ENCODE assay signal across 14 cellular contexts in genomic region chr16:66706506-66706880, GRCh38. TPM values are rescaled to one million over a fixed set of nuclear protein-coding genes. Genes with fewer than 3 reads are reported as not detected.
A peak's percentile ranks its signal among the peaks of the same experiment; 100 is the strongest.
DNase-seq lines count a peak whose midpoint lies in the region; ATAC-seq, FAIRE-seq and TF ChIP-seq lines count a peak whose summit lies in the region.
"Had no signal": no experiment of that assay in that cellular context is flagged by ENCODE, and none has a peak within 500 bp of the region (broad histone marks: within the 10 kb centered on the region; RNA-seq: fewer than 3 reads in every experiment).

No MANE protein-coding gene starts in this region.

- H3K4me1 Mint-ChIP-seq in Caco-2 (ENCODE audit: low read depth, unreplicated experiment) = no peaks in the 10 kb centered on the region
- H3K4me1 Mint-ChIP-seq: activated B cell treated with CpG ODN at 0.5 μM for 24 hours; naive thymus-derived CD8-positive, alpha-beta T cell had no signal

- WGBS in IMR-90 (ENCODE audit: extremely low coverage in 2 of 2, insufficient read length in 1 of 2), 2 experiments = 69% methylated on average over 4 of the region's 8 CpGs; no CpG with 5 or more reads in 1 of the 2 experiments
- 48% methylated on average over 8 of the region's 8 CpGs for WGBS in HepG2 (ENCODE audit: low lambda C conversion rate)
- 80% methylated on average over 8 of the region's 8 CpGs for WGBS in smooth muscle cell (ENCODE audit: low lambda C conversion rate)

- peak overlapping the region; percentile 15; the same call in 1 of the 2 replicates for H4K5ac ChIP-seq in IMR-90 (ENCODE audit: low read depth, low read length)

- H2AFZ ChIP-seq in IMR-90 (replicated peaks; ENCODE audit: low read length, poor library complexity) = peak overlapping the region; percentile 66
- no peak overlapping the region for H2AFZ ChIP-seq in HepG2 (ENCODE audit: low read length)
- H2AFZ ChIP-seq in smooth muscle cell (ENCODE audit: low read depth) = no peak overlapping the region

- no peak overlapping the region for H2BK15ac ChIP-seq in IMR-90 (ENCODE audit: low read depth, low read length)

- H3K79me2 ChIP-seq in HepG2 (ENCODE audit: insufficient read depth, low read length) (no peaks in the 10 kb centered on the region), smooth muscle cell (ENCODE audit: low read depth) (no peaks in the 10 kb centered on the region)

- CTCF ChIA-PET in IMR-90 (lab: Yijun Ruan, JAX) (no interaction called here), HepG2 (lab: Yijun Ruan, JAX; ENCODE audit: low intra/inter-chr PET ratio, low total read pairs) (no interaction called here), Caco-2 (lab: Charles Lee) (no interaction called here)

- H4K8ac ChIP-seq in IMR-90 (ENCODE audit: low read depth in 2 of 2, low read length in 2 of 2) = peak overlapping the region in 1 of 2 experiments; percentile 63; a peak in 1 of 4 replicates

- H3K9me3 ChIP-seq in IMR-90 (ENCODE audit: control insufficient read depth, insufficient read depth, low read length) (no peaks in the 10 kb centered on the region), HepG2 (ENCODE audit: low read length) (no peaks in the 10 kb centered on the region), smooth muscle cell (replicated peaks; ENCODE audit: low read depth) (no peaks in the 10 kb centered on the region), Caco-2 (no peaks in the 10 kb centered on the region)

- no peak overlapping the region; the same call in 1 of the 2 replicates for H3K23ac ChIP-seq in IMR-90 (ENCODE audit: low read depth, low read length)

- H3K18ac ChIP-seq in IMR-90 (ENCODE audit: low read depth, low read length) = peak overlapping the region; percentile 10; the same call in 1 of the 2 replicates

- no peak overlapping the region for H2BK5ac ChIP-seq in IMR-90 (ENCODE audit: low read depth, low read length, poor library complexity, severe bottlenecking)

- TF ChIP-seq POLR2A in IMR-90 (IDR thresholded peaks at IDR 0.05; ENCODE audit: low read depth, low read length) = no peak
- TF ChIP-seq POLR2A in HepG2 (IDR thresholded peaks at IDR 0.05; ENCODE audit: insufficient read depth in 1 of 2, low read depth in 2 of 2, low read length in 2 of 2) = no peak

- H2AK9ac ChIP-seq in IMR-90 (replicated peaks; ENCODE audit: low read depth, low read length, poor library complexity) = peak overlapping the region; percentile 3

- H3K27ac Mint-ChIP-seq in Caco-2 (ENCODE audit: unreplicated experiment) = no peak overlapping the region
- H3K27ac Mint-ChIP-seq: activated B cell treated with CpG ODN at 0.5 μM for 24 hours had no signal

- H3K36me3 Mint-ChIP-seq in Caco-2 (ENCODE audit: insufficient read depth, unreplicated experiment) = no peaks in the 10 kb centered on the region
- H3K36me3 Mint-ChIP-seq: naive thymus-derived CD8-positive, alpha-beta T cell had no signal

- H3K4ac ChIP-seq in IMR-90 (ENCODE audit: low read depth, low read length) = peak overlapping the region; percentile 60

- H4K20me1 ChIP-seq in IMR-90 (ENCODE audit: insufficient read depth, low read length) = no peaks in the 10 kb centered on the region
- H4K20me1 ChIP-seq in HepG2 (ENCODE audit: insufficient read depth, low read length) = no peaks in the 10 kb centered on the region
- no peaks in the 10 kb centered on the region for H4K20me1 ChIP-seq in smooth muscle cell (ENCODE audit: low read depth)
- H4K20me1 ChIP-seq: BLaER1 had no signal

- H4K91ac ChIP-seq in IMR-90 (ENCODE audit: insufficient read depth, low read depth, low read length) = peak overlapping the region; percentile 23

- BruUV-seq in IMR-90 (replicated peaks; lab: Mats Ljungman, UMichigan) (no TSS peak), HepG2 (replicated peaks; lab: Mats Ljungman, UMichigan) (no TSS peak), Caco-2 (replicated peaks; lab: Mats Ljungman, UMichigan) (no TSS peak)

- no peaks in the 10 kb centered on the region for H3K27me3 Mint-ChIP-seq in Caco-2 (ENCODE audit: insufficient read depth, unreplicated experiment)

- TF ChIP-seq CTCF in IMR-90 (conservative IDR thresholded peaks at IDR 0.05; ENCODE audit: low read depth, low read length) = no peak
- TF ChIP-seq CTCF in HepG2 (CRISPR knock-in tag; IDR thresholded peaks at IDR 0.05) = no peak
- TF ChIP-seq CTCF in smooth muscle cell (IDR thresholded peaks at IDR 0.05; ENCODE audit: borderline replicate concordance, insufficient read depth, poor library complexity, severe bottlenecking) = no peak
- TF ChIP-seq CTCF in Caco-2 (IDR thresholded peaks at IDR 0.05; ENCODE audit: insufficient read depth in 1 of 2, low read depth in 1 of 2, low read length in 1 of 2, severe bottlenecking in 1 of 2, unreplicated experiment in 1 of 2) = no peak

- no peak overlapping the region for H3K4me3 Mint-ChIP-seq in Caco-2 (ENCODE audit: unreplicated experiment)
- H3K4me3 Mint-ChIP-seq: activated B cell treated with CpG ODN at 0.5 μM for 24 hours; naive thymus-derived CD8-positive, alpha-beta T cell had no signal

- TF ChIP-seq EP300 in HepG2 (IDR thresholded peaks at IDR 0.05; ENCODE audit: low read depth in 2 of 2, low read length in 2 of 2) (no peak), HepG2 (CRISPR knock-in tag; IDR thresholded peaks at IDR 0.05; ENCODE audit: borderline replicate concordance) (no peak)

- H3K4me2 ChIP-seq in IMR-90 (ENCODE audit: low read depth, low read length) = no peak overlapping the region
- 0 out of 2 replicates have a peak overlapping the region, but pooled peaks have one; percentile 4 for H3K4me2 ChIP-seq in HepG2 (ENCODE audit: low read depth, low read length)
- H3K4me2 ChIP-seq in smooth muscle cell = no peak overlapping the region
- H3K4me2 ChIP-seq: BLaER1 had no signal

- intact Hi-C loops in IMR-90 (cut with micrococcal nuclease) = no loop called here
- intact Hi-C loops in HepG2 (cut with micrococcal nuclease; ENCODE audit: unreplicated experiment) = no loop called here
- intact Hi-C loops in Caco-2 (cut with micrococcal nuclease; ENCODE audit: unreplicated experiment) = no loop called here

- H3K9me1 ChIP-seq in IMR-90 (ENCODE audit: insufficient read depth, low read length) = 0 out of 2 replicates have a peak, but pooled peaks cover 4% of the 10 kb centered on the region

- peaks cover 8% of the 10 kb centered on the region for H3F3A ChIP-seq in smooth muscle cell (ENCODE audit: low read depth)

- peak overlapping the region; percentile 26; the same call in 1 of the 2 replicates for H2BK20ac ChIP-seq in IMR-90 (ENCODE audit: low read depth, low read length)

- peak overlapping the region; percentile 55 for H3K14ac ChIP-seq in IMR-90 (replicated peaks; ENCODE audit: low read depth, low read length)

- no peak for ATAC-seq in IMR-90 (ENCODE audit: low read depth)
- peak; percentile 16; the same call in 2 of the 3 replicates for ATAC-seq in HepG2
- ATAC-seq in GM19324 (IDR thresholded peaks at IDR 0.05; ENCODE audit: low FRiP score, unreplicated experiment) = no peak
- ATAC-seq: naive thymus-derived CD8-positive, alpha-beta T cell had no signal

- H3K4me3 ChIP-seq in IMR-90 (ENCODE audit: insufficient read depth, low read depth, low read length) (no peak overlapping the region), HepG2 (replicated peaks in 1 of 3; ENCODE audit: insufficient read depth in 1 of 3, low read depth in 2 of 3, low read length in 3 of 3) (no peak overlapping the region), smooth muscle cell (no peak overlapping the region), Caco-2 (ENCODE audit: low read depth, low read length) (no peak overlapping the region)
- H3K4me3 ChIP-seq: BLaER1 had no signal

- H3K27me3 ChIP-seq in IMR-90 (ENCODE audit: control insufficient read depth, insufficient read depth, low read length) (no peaks in the 10 kb centered on the region), HepG2 (ENCODE audit: control insufficient read depth in 1 of 2, insufficient read depth in 2 of 2, low read length in 2 of 2) (peaks cover 0 to 20% of the 10 kb centered on the region in 2 experiments; a peak in 2 of 5 replicates), smooth muscle cell (ENCODE audit: low read depth) (no peaks in the 10 kb centered on the region), Caco-2 (replicated peaks; ENCODE audit: control insufficient read depth, insufficient read depth, low read length) (no peaks in the 10 kb centered on the region)
- H3K27me3 ChIP-seq: BLaER1 had no signal

- peak overlapping the region; percentile 20; the same call in 1 of the 2 replicates for H2AK5ac ChIP-seq in IMR-90 (ENCODE audit: low read depth, low read length)

- no peaks in the 10 kb centered on the region for H3K79me1 ChIP-seq in IMR-90 (ENCODE audit: low read depth in 1 of 2, low read length in 2 of 2)

- no peak for DNase-seq in IMR-90
- DNase-seq in HepG2 (ENCODE audit: low spot score) = no peak
- no peak for DNase-seq in smooth muscle cell (lab: John Stamatoyannopoulos, UW; ENCODE audit: unreplicated experiment)
- no peak for DNase-seq in Caco-2
- no peak for DNase-seq in DMS 273 treated with DMSO at 0.1 percent for 48 hours (lab: John Stamatoyannopoulos, UW)
- no peak for DNase-seq in AG20443 (ENCODE audit: low spot score)
- DNase-seq: activated B cell treated with CpG ODN at 0.5 μM for 24 hours; erythroblast; naive thymus-derived CD8-positive, alpha-beta T cell; NCI-H1092; NCI-H510A had no signal

- no peak overlapping the region for H3K56ac ChIP-seq in IMR-90 (ENCODE audit: extremely low read depth, insufficient read depth, low read length)

- H3K36me3 ChIP-seq in IMR-90 (ENCODE audit: control insufficient read depth, insufficient read depth, low read length) (no peaks in the 10 kb centered on the region), HepG2 (replicated peaks in 1 of 2; ENCODE audit: control insufficient read depth in 1 of 2, insufficient read depth in 2 of 2, low read length in 2 of 2) (no peaks in the 10 kb centered on the region), smooth muscle cell (ENCODE audit: low read depth) (no peaks in the 10 kb centered on the region), Caco-2 (ENCODE audit: control insufficient read depth, insufficient read depth, low read length) (no peaks in the 10 kb centered on the region)
- H3K36me3 ChIP-seq: BLaER1 had no signal

- H3K4me1 ChIP-seq in IMR-90 (ENCODE audit: control insufficient read depth, insufficient read depth, low read length) (peaks cover 4% of the 10 kb centered on the region), HepG2 (ENCODE audit: insufficient read depth, low read length) (0 out of 2 replicates have a peak, but pooled peaks cover 7% of the 10 kb centered on the region), smooth muscle cell (ENCODE audit: low read depth) (peaks cover 5% of the 10 kb centered on the region), Caco-2 (no peaks in the 10 kb centered on the region)

- H3K9me3 Mint-ChIP-seq in Caco-2 (ENCODE audit: unreplicated experiment) = no peaks in the 10 kb centered on the region
- H3K9me3 Mint-ChIP-seq: activated B cell treated with CpG ODN at 0.5 μM for 24 hours; naive thymus-derived CD8-positive, alpha-beta T cell had no signal

- no peak overlapping the region for H3K9ac ChIP-seq in IMR-90 (ENCODE audit: low read depth, low read length)
- no peak overlapping the region for H3K9ac ChIP-seq in HepG2 (ENCODE audit: insufficient read depth, low read depth, low read length)
- H3K9ac ChIP-seq in smooth muscle cell (ENCODE audit: low read depth) = no peak overlapping the region
- H3K9ac ChIP-seq: BLaER1 had no signal

- H3K27ac ChIP-seq in IMR-90 (ENCODE audit: insufficient read depth, low read length) = no peak overlapping the region
- peak overlapping the region; percentile 71 for H3K27ac ChIP-seq in cingulate gyrus (ENCODE audit: low read depth, low read length)
- no peak overlapping the region for H3K27ac ChIP-seq in HepG2 (ENCODE audit: extremely low read length, insufficient read depth, low read length)
- H3K27ac ChIP-seq in smooth muscle cell (ENCODE audit: low read depth) = peak overlapping the region; percentile 23
- H3K27ac ChIP-seq: BLaER1 had no signal

- peak overlapping the region; percentile 41; the same call in 1 of the 2 replicates for H2BK120ac ChIP-seq in IMR-90 (ENCODE audit: low read depth, low read length)

- POLR2A ChIA-PET in IMR-90 (lab: Charles Lee; ENCODE audit: unreplicated experiment) = no interaction called here
- POLR2A ChIA-PET in HepG2 (lab: Yijun Ruan, JAX) = no interaction called here
- POLR2A ChIA-PET in Caco-2 (lab: Charles Lee) = no interaction called here

- no peak for FAIRE-seq in HepG2 (lab: Jason Lieb, UNC)

- in situ Hi-C loops in IMR-90 (cut with MboI; ENCODE audit: low sequenced_read_pairs) (no loop called here), HepG2 (cut with HindIII; ENCODE audit: extremely low pct_ligation_motif_present, low pct_unique_long_range_greater_than_20kb) (no loop called here)

- dilution Hi-C loops in IMR-90 (cut with HindIII; ENCODE audit: low sequenced_read_pairs, unreplicated experiment) = no loop called here

- TF ChIP-seq RAD21 in IMR-90 (IDR thresholded peaks at IDR 0.05; ENCODE audit: low read length) (no peak), HepG2 (CRISPR knock-in tag; IDR thresholded peaks at IDR 0.05) (no peak)

RNA-seq across cellular contexts. Expression of gene CMTM4, which starts 9.9 kb away (rescaled TPM):
- total RNA-seq in IMR-90 (2012; rRNA removed) (14.5 and 15.8 TPM in 2 replicates), HepG2 (2016; rRNA removed; fragmentation: Illumina TruSeq; extraction: Trizol) (32.0 and 44.1 TPM in 2 replicates), smooth muscle cell (25.2 and 27.0 TPM in 2 replicates), Caco-2 (2022) (106 and 108 TPM in 2 replicates)
- polyA plus RNA-seq in IMR-90 (2012; rRNA removed) (8.3 and 9.0 TPM in 2 replicates), HepG2 (2011; rRNA removed) (36.3 and 41.3 TPM in 2 replicates), smooth muscle cell (7.2 and 9.2 TPM in 2 replicates)
- 6.4 and 6.6 TPM in 2 replicates for polyA plus RNA-seq in IMR-90 (2012; cell fraction: cytosol; rRNA removed)
- polyA plus RNA-seq in IMR-90 (2012; cell fraction: nucleus; rRNA removed; ENCODE audit: low replicate concordance) = 9.1 and 16.7 TPM in 2 replicates
- 10.6 and 12.8 TPM in 2 replicates for total RNA-seq in HepG2 (2016; cell fraction: cytosol; rRNA removed; fragmentation: Illumina TruSeq; extraction: Trizol; ENCODE audit: low read depth)
- total RNA-seq in HepG2 (2016; cell fraction: insoluble cytoplasmic fraction; rRNA removed; fragmentation: Illumina TruSeq; extraction: Trizol) = 32.2 and 42.2 TPM in 2 replicates
- 27.4 and 28.5 TPM in 2 replicates for total RNA-seq in HepG2 (2016; cell fraction: membrane; rRNA removed; fragmentation: Illumina TruSeq; extraction: Trizol)
- 32.4 and 32.8 TPM in 2 replicates for total RNA-seq in HepG2 (2016; cell fraction: nucleus; rRNA removed; fragmentation: Illumina TruSeq; extraction: Trizol)
- polyA plus RNA-seq in HepG2 (2011; cell fraction: cytosol; rRNA removed) = 38.1 and 43.4 TPM in 2 replicates
- 45.0 and 48.2 TPM in 2 replicates for polyA plus RNA-seq in HepG2 (2011; cell fraction: nucleus; rRNA removed)
- 30.6 and 31.6 TPM in 2 replicates for polyA plus RNA-seq in HepG2 (2012)
- 3.9 and 4.5 TPM in 2 replicates for polyA plus RNA-seq in HepG2 (2016; cell fraction: cytosol; fragmentation: Illumina TruSeq; extraction: Trizol; ENCODE audit: low read depth)
- polyA plus RNA-seq in HepG2 (2016; cell fraction: insoluble cytoplasmic fraction; fragmentation: Illumina TruSeq; extraction: Trizol; ENCODE audit: low read depth) = 29.5 and 30.3 TPM in 2 replicates
- 10.0 and 11.3 TPM in 2 replicates for polyA plus RNA-seq in HepG2 (2016; cell fraction: membrane; fragmentation: Illumina TruSeq; extraction: Trizol; ENCODE audit: low read depth)
- polyA plus RNA-seq in HepG2 (2016; cell fraction: nucleus; fragmentation: Illumina TruSeq; extraction: Trizol; ENCODE audit: insufficient read depth, low read depth) = 32.1 and 32.5 TPM in 2 replicates
- polyA minus RNA-seq in HepG2 (2011; rRNA and poly(A)+ RNA removed; ENCODE audit: low replicate concordance) = 61.0 and 116 TPM in 2 replicates
- polyA minus RNA-seq in HepG2 (2011; cell fraction: cytosol; rRNA and poly(A)+ RNA removed) = 47.2 and 48.9 TPM in 2 replicates
- polyA minus RNA-seq in HepG2 (2011; cell fraction: nucleus; rRNA and poly(A)+ RNA removed) = 31.5 and 35.9 TPM in 2 replicates

RNA-seq across cellular contexts. Expression of gene DYNC1LI2, which starts 44.9 kb away (rescaled TPM):
- total RNA-seq in IMR-90 (2012; rRNA removed) (88.4 and 98.9 TPM in 2 replicates), HepG2 (2016; rRNA removed; fragmentation: Illumina TruSeq; extraction: Trizol) (107 and 135 TPM in 2 replicates), smooth muscle cell (74.1 and 101 TPM in 2 replicates), Caco-2 (2022) (180 and 182 TPM in 2 replicates)
- polyA plus RNA-seq in IMR-90 (2012; rRNA removed) (54.2 and 65.3 TPM in 2 replicates), HepG2 (2011; rRNA removed) (65.5 and 67.7 TPM in 2 replicates), smooth muscle cell (90.8 and 134 TPM in 2 replicates)
- 132 and 238 TPM in 2 replicates for polyA plus RNA-seq in IMR-90 (2012; cell fraction: cytosol; rRNA removed)
- 144 and 334 TPM in 2 replicates for polyA plus RNA-seq in IMR-90 (2012; cell fraction: nucleus; rRNA removed; ENCODE audit: low replicate concordance)
- total RNA-seq in HepG2 (2016; cell fraction: cytosol; rRNA removed; fragmentation: Illumina TruSeq; extraction: Trizol; ENCODE audit: low read depth) = 18.2 and 20.0 TPM in 2 replicates
- 109 and 139 TPM in 2 replicates for total RNA-seq in HepG2 (2016; cell fraction: insoluble cytoplasmic fraction; rRNA removed; fragmentation: Illumina TruSeq; extraction: Trizol)
- total RNA-seq in HepG2 (2016; cell fraction: membrane; rRNA removed; fragmentation: Illumina TruSeq; extraction: Trizol) = 25.6 and 31.6 TPM in 2 replicates
- total RNA-seq in HepG2 (2016; cell fraction: nucleus; rRNA removed; fragmentation: Illumina TruSeq; extraction: Trizol) = 194 and 230 TPM in 2 replicates
- polyA plus RNA-seq in HepG2 (2011; cell fraction: cytosol; rRNA removed) = 30.2 and 40.7 TPM in 2 replicates
- polyA plus RNA-seq in HepG2 (2011; cell fraction: nucleus; rRNA removed) = 210 and 219 TPM in 2 replicates
- 57.1 and 65.5 TPM in 2 replicates for polyA plus RNA-seq in HepG2 (2012)
- polyA plus RNA-seq in HepG2 (2016; cell fraction: cytosol; fragmentation: Illumina TruSeq; extraction: Trizol; ENCODE audit: low read depth) = 3.3 and 3.7 TPM in 2 replicates
- 68.8 and 69.0 TPM in 2 replicates for polyA plus RNA-seq in HepG2 (2016; cell fraction: insoluble cytoplasmic fraction; fragmentation: Illumina TruSeq; extraction: Trizol; ENCODE audit: low read depth)
- 9.8 and 12.1 TPM in 2 replicates for polyA plus RNA-seq in HepG2 (2016; cell fraction: membrane; fragmentation: Illumina TruSeq; extraction: Trizol; ENCODE audit: low read depth)
- 329 and 373 TPM in 2 replicates for polyA plus RNA-seq in HepG2 (2016; cell fraction: nucleus; fragmentation: Illumina TruSeq; extraction: Trizol; ENCODE audit: insufficient read depth, low read depth)
- polyA minus RNA-seq in HepG2 (2011; rRNA and poly(A)+ RNA removed; ENCODE audit: low replicate concordance) = 51.3 and 78.2 TPM in 2 replicates
- 27.4 and 28.7 TPM in 2 replicates for polyA minus RNA-seq in HepG2 (2011; cell fraction: cytosol; rRNA and poly(A)+ RNA removed)
- 169 and 176 TPM in 2 replicates for polyA minus RNA-seq in HepG2 (2011; cell fraction: nucleus; rRNA and poly(A)+ RNA removed)

Comparison
In these comparisons a context has a peak if more than half of its experiments do, and no peak if none do; other contexts are left out.
1. H3K27ac ChIP-seq: peak in cingulate gyrus (single experiment) and smooth muscle cell (single experiment); none in IMR-90 (single experiment) and HepG2 (single experiment).